ENCODE assay signal across 8 cellular contexts in the genomic region with DNA sequence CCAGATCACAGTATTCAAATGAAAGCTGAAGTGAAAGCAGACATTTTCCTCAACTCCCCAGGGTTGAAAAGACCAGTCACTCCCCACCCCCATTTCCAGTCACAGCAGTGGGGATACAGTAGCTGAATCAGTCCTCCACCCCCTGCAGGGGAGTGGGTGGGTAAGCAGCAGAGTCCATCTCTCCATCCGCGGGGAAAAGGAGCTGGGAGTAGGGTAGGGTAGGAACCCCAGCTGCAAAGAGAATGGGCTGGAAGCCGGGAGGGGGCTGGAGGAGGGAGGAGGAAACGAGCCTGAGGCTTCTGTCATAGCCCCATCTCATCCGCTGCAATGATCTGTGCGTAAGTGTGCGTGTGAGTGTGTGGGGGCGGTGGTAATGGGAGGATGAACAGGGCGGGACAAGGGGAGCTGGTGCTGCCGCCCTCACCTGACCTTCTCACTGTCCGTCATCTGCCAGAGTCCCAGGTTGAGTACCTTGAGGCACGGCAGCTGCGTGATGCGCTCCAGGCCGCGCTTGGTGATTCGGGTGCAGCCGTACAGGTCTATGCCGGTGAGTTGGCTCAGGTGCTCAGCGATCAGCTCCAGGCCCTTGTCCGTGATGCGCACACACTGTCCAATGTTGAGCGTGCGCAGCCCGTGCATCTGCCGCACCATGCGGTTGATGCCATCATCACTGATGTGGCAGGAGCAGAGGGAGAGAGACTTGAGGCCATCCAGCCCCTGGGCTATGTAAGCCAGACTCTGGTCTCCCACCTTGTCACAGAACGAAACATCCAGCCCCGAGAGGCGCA. TPM values are rescaled to one million over a fixed set of nuclear protein-coding genes. Genes with fewer than 3 reads are reported as not detected.
DNase-seq lines count a peak whose midpoint lies in the region; ATAC-seq and TF ChIP-seq lines count a peak whose summit lies in the region.

No MANE protein-coding gene starts in this region.

- peak; percentile 10 for TF ChIP-seq CTCF in astrocyte of the spinal cord (IDR thresholded peaks at IDR 0.05; ENCODE audit: low read depth, low read length)
- TF ChIP-seq CTCF in spleen (IDR thresholded peaks at IDR 0.05 in 8 of 11, conservative IDR thresholded peaks at IDR 0.05 in 3 of 11) = no peak

- H3K27ac ChIP-seq in HUES64 (ENCODE audit: low read depth, low read length) (no peak overlapping the region), spleen (peak overlapping the region; percentile 32 to 98 (median 94))

- H3K9me3 ChIP-seq in HUES64 (ENCODE audit: insufficient read depth, low read depth, low read length) (no peaks in the 10 kb centered on the region), spleen (no peaks in the 10 kb centered on the region)

- no peak overlapping the region for H3K9ac ChIP-seq in HUES64 (ENCODE audit: low read depth, low read length)

- ATAC-seq in GM18519 (IDR thresholded peaks at IDR 0.05; ENCODE audit: low FRiP score, unreplicated experiment) = no peak

- TF ChIP-seq POLR2A in spleen (IDR thresholded peaks at IDR 0.05) = no peak

- DNase-seq in Daoy (ENCODE audit: low read depth) = peak; percentile 73
- DNase-seq in T-helper 22 cell (ENCODE audit: low read depth) = peak; percentile 26
- peak; percentile 61 for DNase-seq in astrocyte of the spinal cord (ENCODE audit: low read depth, low spot score)
- DNase-seq in iPS-NIHi7 (ENCODE audit: extremely low spot score) = peak; percentile 45
- DNase-seq in spleen = peak; percentile 88
- no peak for DNase-seq in NCI-H1048 (lab: John Stamatoyannopoulos, UW)

- H3K27me3 ChIP-seq in HUES64 (ENCODE audit: insufficient read depth, low read length) (peaks cover 77% of the 10 kb centered on the region), spleen (replicated peaks in 1 of 7) (no peaks in the 10 kb centered on the region)

- peak overlapping the region; percentile 64 for H3K4me3 ChIP-seq in HUES64 (ENCODE audit: low read length)
- H3K4me3 ChIP-seq in astrocyte of the spinal cord (ENCODE audit: low read depth, low read length) = peak overlapping the region; percentile 49
- H3K4me3 ChIP-seq in spleen = peak overlapping the region; percentile 58 to 98 (median 94)

- in situ Hi-C loops in astrocyte of the spinal cord (cut with HindIII; ENCODE audit: low sequenced_read_pairs) = no loop called here

- intact Hi-C loops in spleen (cut with DNase I; ENCODE audit: low total_unique reads) = loop anchor here (10.0 kb wide), 1 partner anchor 1018 kb away; no protein-coding TSS in a partner anchor

- no peaks in the 10 kb centered on the region for H3K36me3 ChIP-seq in HUES64 (ENCODE audit: insufficient read depth, low read length)
- H3K36me3 ChIP-seq in spleen = peaks cover 0 to 4% (median 0%) of the 10 kb centered on the region in 6 donors

- 7% methylated on average over 30 of the region's 30 CpGs for WGBS in HUES64
- 16 to 42% (median 31%) methylated on average over 24 to 30 of the region's 30 CpGs for WGBS in spleen, 5 donors

- H3K4me1 ChIP-seq in HUES64 (ENCODE audit: insufficient read depth, low read length) (peaks cover 49% of the 10 kb centered on the region), spleen (peaks cover 24 to 81% (median 66%) of the 10 kb centered on the region in 6 donors)

RNA-seq across cellular contexts. Expression of a gene that starts 1.7 kb away (rescaled TPM):
- 12.6 and 15.4 TPM in 2 replicates for total RNA-seq in Daoy (2014; rRNA removed; shearing (Covaris generic))
- polyA plus RNA-seq in HUES64 (2013, experiment 1 of 2) = 13.2 TPM
- polyA plus RNA-seq in HUES64 (2013, experiment 2 of 2) = 12.4 TPM
- total RNA-seq in spleen = 10 to 100 TPM; 13.0 to 21.4 (median 19.8) TPM
- 10 to 100 TPM in 1 of 3 donors, 1 to 10 TPM in 2; 1.9 to 10.1 (median 5.0) TPM for polyA plus RNA-seq in spleen

RNA-seq across cellular contexts. Expression of a gene that starts 36.4 kb away (rescaled TPM):
- 58.7 and 72.9 TPM in 2 replicates for total RNA-seq in Daoy (2014; rRNA removed; shearing (Covaris generic))
- polyA plus RNA-seq in HUES64 (2013, experiment 1 of 2) = 14.6 TPM
- polyA plus RNA-seq in HUES64 (2013, experiment 2 of 2) = 13.5 TPM
- 1 to 10 TPM; 3.9 to 8.7 (median 5.0) TPM for total RNA-seq in spleen
- polyA plus RNA-seq in spleen = 1 to 10 TPM; 1.1 to 1.8 (median 1.7) TPM
